ENCODE assay signal across 25 cellular contexts in the genomic region with DNA sequence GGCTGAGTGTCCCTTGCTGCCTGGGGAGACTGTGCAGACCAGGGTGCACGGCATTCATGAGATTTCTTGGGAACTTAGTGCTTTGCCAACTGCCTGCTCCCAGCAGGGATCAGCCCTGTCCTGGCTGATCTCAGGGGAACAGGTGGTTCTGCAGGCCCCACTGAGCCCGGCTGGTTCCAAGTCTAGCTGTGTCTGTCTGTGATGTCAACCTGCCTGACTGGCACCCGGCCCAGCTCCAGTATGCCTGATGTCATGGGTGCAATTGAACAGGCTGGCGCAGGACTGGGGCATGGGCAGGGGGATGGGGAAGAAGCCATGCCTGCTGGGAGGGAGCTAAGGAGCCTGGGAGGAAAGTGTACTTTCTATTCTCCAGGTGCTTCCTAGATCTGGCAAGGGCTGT.
DNase-seq lines count a peak whose midpoint lies in the region; ATAC-seq and TF ChIP-seq lines count a peak whose summit lies in the region.
"Had no signal": no experiment of that assay in that cellular context is flagged by ENCODE, and none has a peak within 500 bp of the region (broad histone marks: within the 10 kb centered on the region; RNA-seq: fewer than 3 reads in every experiment).

No MANE protein-coding gene starts in this region.

- H2AK5ac ChIP-seq in IMR-90 (ENCODE audit: low read depth, low read length) = no peak overlapping the region

- H3K4me1 Mint-ChIP-seq in endothelial cell (ENCODE audit: unreplicated experiment) = peaks cover 5% of the 10 kb centered on the region
- H3K4me1 Mint-ChIP-seq: immature natural killer cell; stimulated activated memory B cell treated with anti-CD40 and anti-IgM and Interleukin-4, amounts not matched to agents 10 μg/mL and 1 μg/mL and 100 μg/mL, for 72 hours had no signal

- dilution Hi-C loops in IMR-90 (cut with HindIII; ENCODE audit: low sequenced_read_pairs, unreplicated experiment) = no loop called here

- POLR2A ChIA-PET in IMR-90 (lab: Charles Lee; ENCODE audit: unreplicated experiment) = no interaction called here

- no peaks in the 10 kb centered on the region for H4K20me1 ChIP-seq in IMR-90 (ENCODE audit: insufficient read depth, low read length)

- no peaks in the 10 kb centered on the region for H3K9me3 Mint-ChIP-seq in endothelial cell (ENCODE audit: unreplicated experiment)
- H3K9me3 Mint-ChIP-seq: effector memory CD8-positive, alpha-beta T cell; natural killer cell treated with Interleukin-12 subunit alpha and Interleukin-12 subunit beta and Interleukin-15 and Interleukin-18, amount 100 ng/mL, for 72 hours had no signal

- H2AFZ ChIP-seq in IMR-90 (replicated peaks; ENCODE audit: low read length, poor library complexity) = peak overlapping the region; percentile 17

- H3K4ac ChIP-seq in IMR-90 (ENCODE audit: low read depth, low read length) = no peak overlapping the region

- H3K79me1 ChIP-seq in IMR-90 (ENCODE audit: low read depth in 1 of 2, low read length in 2 of 2) = no peaks in the 10 kb centered on the region

- CTCF ChIA-PET in IMR-90 (lab: Yijun Ruan, JAX) = no interaction called here

- no peak overlapping the region for H3K14ac ChIP-seq in IMR-90 (replicated peaks; ENCODE audit: low read depth, low read length)

- no peaks in the 10 kb centered on the region for H3K36me3 Mint-ChIP-seq in endothelial cell (ENCODE audit: low read depth, unreplicated experiment)
- H3K36me3 Mint-ChIP-seq: immature natural killer cell; natural killer cell treated with Interleukin-12 subunit alpha and Interleukin-12 subunit beta and Interleukin-15 and Interleukin-18, amount 100 ng/mL, for 72 hours; stimulated activated memory B cell treated with anti-CD40 and anti-IgM and Interleukin-4, amounts not matched to agents 10 μg/mL and 1 μg/mL and 100 μg/mL, for 72 hours had no signal

- H2BK20ac ChIP-seq in IMR-90 (ENCODE audit: low read depth, low read length) = no peak overlapping the region

- H3K4me3 ChIP-seq in IMR-90 (ENCODE audit: insufficient read depth, low read depth, low read length) = no peak overlapping the region
- H3K4me3 ChIP-seq: A549, smooth muscle cell, uterus had no signal

- no CpG with 5 or more reads among the region's 4 CpGs for WGBS in IMR-90 (ENCODE audit: extremely low coverage in 2 of 2, insufficient read length in 1 of 2), 2 experiments

- DNase-seq in Ammon's horn (ENCODE audit: low spot score) = peak; percentile 30
- no peak for DNase-seq in IMR-90
- DNase-seq in NCI-H2171 treated with DMSO at 0.1 percent for 48 hours (lab: John Stamatoyannopoulos, UW) = peak; percentile 96
- peak; percentile 82 for DNase-seq in cerebellar cortex (ENCODE audit: low spot score)
- DNase-seq in DMS53 treated with DMSO at 0.1 percent for 48 hours (lab: John Stamatoyannopoulos, UW; ENCODE audit: unreplicated experiment) = no peak
- DNase-seq in SKM-1 (lab: John Stamatoyannopoulos, UW; ENCODE audit: unreplicated experiment) = no peak
- DNase-seq in endothelial cell (ENCODE audit: low spot score) = no peak
- DNase-seq in SIG-M5 treated with dmso at 0.1 percent for 504 hours (lab: John Stamatoyannopoulos, UW; ENCODE audit: unreplicated experiment) = no peak
- DNase-seq: activated CD8-positive, alpha-beta T cell treated with anti-CD3 and anti-CD28 coated beads, Interleukin-2, amount 10 ng/mL, durations not matched to agents 7 days and 5 days; Calu3; effector memory CD8-positive, alpha-beta T cell; foreskin keratinocyte; H9; hippocampal formation; immature natural killer cell; NCI-H2081 treated with DMSO at 0.1 percent for 48 hours; stimulated activated CD4-positive, alpha-beta T cell treated with anti-CD3 and anti-CD28 coated beads, Interleukin-4, amount 100 ng/mL, for 1 hour; uterus had no signal

- no peaks in the 10 kb centered on the region for H3K9me3 ChIP-seq in IMR-90 (ENCODE audit: control insufficient read depth, insufficient read depth, low read length)
- H3K9me3 ChIP-seq: A549, uterus had no signal

- no peak for TF ChIP-seq RAD21 in IMR-90 (IDR thresholded peaks at IDR 0.05; ENCODE audit: low read length)

- H3K36me3 ChIP-seq in IMR-90 (ENCODE audit: control insufficient read depth, insufficient read depth, low read length) = no peaks in the 10 kb centered on the region
- H3K36me3 ChIP-seq: uterus had no signal

- no peak overlapping the region for H3K56ac ChIP-seq in IMR-90 (ENCODE audit: extremely low read depth, insufficient read depth, low read length)

- H3K9me1 ChIP-seq in IMR-90 (ENCODE audit: insufficient read depth, low read length) = no peaks in the 10 kb centered on the region

- no peak overlapping the region for H3K4me2 ChIP-seq in IMR-90 (ENCODE audit: low read depth, low read length)
- H3K4me2 ChIP-seq: A549, smooth muscle cell had no signal

- no peak for TF ChIP-seq POLR2A in IMR-90 (IDR thresholded peaks at IDR 0.05; ENCODE audit: low read depth, low read length)

- H3K9ac ChIP-seq in IMR-90 (ENCODE audit: low read depth, low read length) = no peak overlapping the region

- in situ Hi-C loops in IMR-90 (cut with MboI; ENCODE audit: low sequenced_read_pairs) = no loop called here

- no peak for ATAC-seq in IMR-90 (ENCODE audit: low read depth)
- ATAC-seq: A549; activated CD8-positive, alpha-beta T cell treated with anti-CD3 and anti-CD28 coated beads, Interleukin-2, amount 10 ng/mL, durations not matched to agents 7 days and 5 days; effector memory CD8-positive, alpha-beta T cell; esophagus mucosa; foreskin keratinocyte; stimulated activated memory B cell treated with anti-CD40 and anti-IgM and Interleukin-4, amounts not matched to agents 10 μg/mL and 1 μg/mL and 100 μg/mL, for 72 hours had no signal

- no peak overlapping the region for H3K27ac ChIP-seq in IMR-90 (ENCODE audit: insufficient read depth, low read length)
- H3K27ac ChIP-seq: A549, C4-2B, foreskin keratinocyte, HL-60, uterus had no signal

- H2BK5ac ChIP-seq in IMR-90 (ENCODE audit: low read depth, low read length, poor library complexity, severe bottlenecking) = no peak overlapping the region

- no TSS peak for BruUV-seq in IMR-90 (replicated peaks; lab: Mats Ljungman, UMichigan)

- no peaks in the 10 kb centered on the region for H3K27me3 ChIP-seq in IMR-90 (ENCODE audit: control insufficient read depth, insufficient read depth, low read length)
- H3K27me3 ChIP-seq: foreskin keratinocyte, uterus had no signal

- intact Hi-C loops in IMR-90 (cut with micrococcal nuclease) = no loop called here

- no peak overlapping the region for H2BK15ac ChIP-seq in IMR-90 (ENCODE audit: low read depth, low read length)

- H3K27me3 Mint-ChIP-seq in endothelial cell (ENCODE audit: unreplicated experiment) = peaks cover 1% of the 10 kb centered on the region

- no peak overlapping the region for H4K5ac ChIP-seq in IMR-90 (ENCODE audit: low read depth, low read length)

- H2AK9ac ChIP-seq in IMR-90 (replicated peaks; ENCODE audit: low read depth, low read length, poor library complexity) = no peak overlapping the region

- H3K18ac ChIP-seq in IMR-90 (ENCODE audit: low read depth, low read length) = no peak overlapping the region

- H4K8ac ChIP-seq in IMR-90 (ENCODE audit: low read depth in 2 of 2, low read length in 2 of 2) = no peak overlapping the region

- no peak overlapping the region for H4K91ac ChIP-seq in IMR-90 (ENCODE audit: insufficient read depth, low read depth, low read length)

- H3K4me1 ChIP-seq in IMR-90 (ENCODE audit: control insufficient read depth, insufficient read depth, low read length) = no peaks in the 10 kb centered on the region
- H3K4me1 ChIP-seq: A549, foreskin keratinocyte, uterus had no signal

- no peak overlapping the region for H3K23ac ChIP-seq in IMR-90 (ENCODE audit: low read depth, low read length)

- H2BK120ac ChIP-seq in IMR-90 (ENCODE audit: low read depth, low read length) = no peak overlapping the region

- no peak overlapping the region for H3K4me3 Mint-ChIP-seq in endothelial cell (ENCODE audit: unreplicated experiment)
- H3K4me3 Mint-ChIP-seq: activated CD8-positive, alpha-beta T cell treated with anti-CD3 and anti-CD28 coated beads, Interleukin-2, amount 10 ng/mL, durations not matched to agents 7 days and 5 days; effector memory CD8-positive, alpha-beta T cell; H9; immature natural killer cell; natural killer cell treated with Interleukin-12 subunit alpha and Interleukin-12 subunit beta and Interleukin-15 and Interleukin-18, amount 100 ng/mL, for 72 hours; stimulated activated memory B cell treated with anti-CD40 and anti-IgM and Interleukin-4, amounts not matched to agents 10 μg/mL and 1 μg/mL and 100 μg/mL, for 72 hours had no signal

- H3K27ac Mint-ChIP-seq in endothelial cell (ENCODE audit: unreplicated experiment) = no peak overlapping the region
- H3K27ac Mint-ChIP-seq: activated CD8-positive, alpha-beta T cell treated with anti-CD3 and anti-CD28 coated beads, Interleukin-2, amount 10 ng/mL, durations not matched to agents 7 days and 5 days; effector memory CD8-positive, alpha-beta T cell; immature natural killer cell; natural killer cell treated with Interleukin-12 subunit alpha and Interleukin-12 subunit beta and Interleukin-15 and Interleukin-18, amount 100 ng/mL, for 72 hours; stimulated activated memory B cell treated with anti-CD40 and anti-IgM and Interleukin-4, amounts not matched to agents 10 μg/mL and 1 μg/mL and 100 μg/mL, for 72 hours had no signal

- TF ChIP-seq CTCF in IMR-90 (conservative IDR thresholded peaks at IDR 0.05; ENCODE audit: low read depth, low read length) (no peak), endothelial cell (IDR thresholded peaks at IDR 0.05; ENCODE audit: unreplicated experiment) (no peak)

TF ChIP-seq in IMR-90, 13 proteins besides CTCF, POLR2A, EP300 and RAD21:
- TF ChIP-seq BHLHE40 (IDR thresholded peaks at IDR 0.05; ENCODE audit: low read depth, low read length) (no peak), NFE2L2 (IDR thresholded peaks at IDR 0.05; ENCODE audit: low read depth, low read length) (no peak), RFX5 (IDR thresholded peaks at IDR 0.05; ENCODE audit: low read depth, low read length) (no peak), CHD1 (IDR thresholded peaks at IDR 0.05; ENCODE audit: low read depth, low read length) (no peak), SMC3 (IDR thresholded peaks at IDR 0.05; ENCODE audit: low read depth, low read length) (no peak), CEBPB (IDR thresholded peaks at IDR 0.05; ENCODE audit: low read depth, low read length) (no peak), MAFK (IDR thresholded peaks at IDR 0.05; ENCODE audit: low read depth, low read length) (no peak)
TF ChIP-seq in IMR-90: peak in this region for 0.

Comparison
In these comparisons a context has a peak if more than half of its experiments do, and no peak if none do; other contexts are left out.
1. DNase-seq: peak in Ammon's horn (single experiment), NCI-H2171 treated with DMSO at 0.1 percent for 48 hours (single experiment) and cerebellar cortex (single experiment); none in IMR-90 (single experiment), DMS53 treated with DMSO at 0.1 percent for 48 hours (single experiment), SKM-1 (single experiment), endothelial cell (single experiment) and SIG-M5 treated with dmso at 0.1 percent for 504 hours (single experiment).